11 cellular contexts compared by ENCODE assay signal in genomic region chr2:240818543-240819403, GRCh38. TPM values are rescaled to one million over a fixed set of nuclear protein-coding genes. Genes with fewer than 3 reads are reported as not detected.
DNase-seq lines count a peak whose midpoint lies in the region; ATAC-seq and TF ChIP-seq lines count a peak whose summit lies in the region.
"Had no signal": no experiment of that assay in that cellular context is flagged by ENCODE, and none has a peak within 500 bp of the region (broad histone marks: within the 10 kb centered on the region; RNA-seq: fewer than 3 reads in every experiment).

No MANE protein-coding gene starts in this region.

- ATAC-seq in activated naive CD8-positive, alpha-beta T cell treated with anti-CD3 and anti-CD28 coated beads, Interleukin-2, amount 10 ng/mL, durations not matched to agents 7 days and 5 days (ENCODE audit: low read depth) = no peak
- ATAC-seq in HG02938 (IDR thresholded peaks at IDR 0.05; ENCODE audit: unreplicated experiment) = no peak

- H3K4me3 Mint-ChIP-seq in activated CD4-positive, alpha-beta memory T cell treated with anti-CD3 and anti-CD28 coated beads for 36 hours = peak overlapping the region; percentile 38
- no peak overlapping the region for H3K4me3 Mint-ChIP-seq in activated CD4-positive, alpha-beta memory T cell treated with anti-CD3 and anti-CD28 coated beads, Interleukin-2, amount 10 ng/mL, durations not matched to agents 7 days and 5 days
- H3K4me3 Mint-ChIP-seq in activated naive CD8-positive, alpha-beta T cell treated with anti-CD3 and anti-CD28 coated beads, Interleukin-2, amount 10 ng/mL, durations not matched to agents 7 days and 5 days = peak overlapping the region; percentile 25

- H3K36me3 ChIP-seq in brain microvascular endothelial cell (replicated peaks) = no peaks in the 10 kb centered on the region

- H3K4me3 ChIP-seq in brain microvascular endothelial cell (ENCODE audit: low read depth, low read length) = no peak overlapping the region

- peak overlapping the region; percentile 80 for H3K27ac ChIP-seq in layer of hippocampus (ENCODE audit: low read depth, low read length)
- peak overlapping the region; percentile 92 for H3K27ac ChIP-seq in substantia nigra (ENCODE audit: low read depth, low read length, poor library complexity, severe bottlenecking)
- H3K27ac ChIP-seq in brain microvascular endothelial cell = no peak overlapping the region

- H3K4me1 Mint-ChIP-seq in activated CD4-positive, alpha-beta memory T cell treated with anti-CD3 and anti-CD28 coated beads for 36 hours (ENCODE audit: low read depth) = peaks cover 10% of the 10 kb centered on the region
- H3K4me1 Mint-ChIP-seq in activated CD4-positive, alpha-beta memory T cell treated with anti-CD3 and anti-CD28 coated beads, Interleukin-2, amount 10 ng/mL, durations not matched to agents 7 days and 5 days = peaks cover 8% of the 10 kb centered on the region
- H3K4me1 Mint-ChIP-seq in activated naive CD8-positive, alpha-beta T cell treated with anti-CD3 and anti-CD28 coated beads, Interleukin-2, amount 10 ng/mL, durations not matched to agents 7 days and 5 days = peaks cover 5% of the 10 kb centered on the region

- H3K27me3 Mint-ChIP-seq in activated CD4-positive, alpha-beta memory T cell treated with anti-CD3 and anti-CD28 coated beads for 36 hours = peaks cover 32% of the 10 kb centered on the region
- peaks cover 44% of the 10 kb centered on the region for H3K27me3 Mint-ChIP-seq in activated CD4-positive, alpha-beta memory T cell treated with anti-CD3 and anti-CD28 coated beads, Interleukin-2, amount 10 ng/mL, durations not matched to agents 7 days and 5 days
- H3K27me3 Mint-ChIP-seq in activated naive CD8-positive, alpha-beta T cell treated with anti-CD3 and anti-CD28 coated beads, Interleukin-2, amount 10 ng/mL, durations not matched to agents 7 days and 5 days = peaks cover 39% of the 10 kb centered on the region

- TF ChIP-seq CTCF in brain microvascular endothelial cell (IDR thresholded peaks at IDR 0.05; ENCODE audit: low read depth, low read length, missing control alignments) = no peak

- POLR2A ChIA-PET in activated CD4-positive, alpha-beta memory T cell treated with anti-CD3 and anti-CD28 coated beads for 36 hours (lab: Charles Lee) = no interaction called here
- POLR2A ChIA-PET in activated CD4-positive, alpha-beta memory T cell treated with anti-CD3 and anti-CD28 coated beads, Interleukin-2, amount 10 ng/mL, durations not matched to agents 7 days and 5 days (lab: Charles Lee) = no interaction called here
- POLR2A ChIA-PET in activated naive CD8-positive, alpha-beta T cell treated with anti-CD3 and anti-CD28 coated beads, Interleukin-2, amount 10 ng/mL, durations not matched to agents 7 days and 5 days (lab: Charles Lee) = no interaction called here

- H3K27me3 ChIP-seq in layer of hippocampus (ENCODE audit: control insufficient read depth, insufficient read depth, low read length) = peaks cover 2% of the 10 kb centered on the region
- H3K27me3 ChIP-seq in brain microvascular endothelial cell (replicated peaks) = peaks cover 51% of the 10 kb centered on the region

- CTCF ChIA-PET in activated CD4-positive, alpha-beta memory T cell treated with anti-CD3 and anti-CD28 coated beads for 36 hours (lab: Charles Lee) = no interaction called here
- CTCF ChIA-PET in activated CD4-positive, alpha-beta memory T cell treated with anti-CD3 and anti-CD28 coated beads, Interleukin-2, amount 10 ng/mL, durations not matched to agents 7 days and 5 days (lab: Charles Lee) = no interaction called here

- no peak for DNase-seq in activated CD4-positive, alpha-beta memory T cell treated with anti-CD3 and anti-CD28 coated beads for 36 hours
- no peak for DNase-seq in activated CD4-positive, alpha-beta memory T cell treated with anti-CD3 and anti-CD28 coated beads, Interleukin-2, amount 10 ng/mL, durations not matched to agents 7 days and 5 days
- DNase-seq in activated naive CD8-positive, alpha-beta T cell treated with anti-CD3 and anti-CD28 coated beads, Interleukin-2, amount 10 ng/mL, durations not matched to agents 7 days and 5 days = no peak
- DNase-seq in substantia nigra (lab: John Stamatoyannopoulos, UW) (peak in 39 of 49 donors; percentile 36 to 85 (median 56)), brain microvascular endothelial cell (no peak), NAMALWA (ENCODE audit: low spot score) (no peak)
- DNase-seq: CD4-positive, CD25-positive, alpha-beta regulatory T cell; cerebellar nuclear complex had no signal

- intact Hi-C loops in activated CD4-positive, alpha-beta memory T cell treated with anti-CD3 and anti-CD28 coated beads for 36 hours (cut with micrococcal nuclease) = no loop called here

- H3K36me3 Mint-ChIP-seq in activated CD4-positive, alpha-beta memory T cell treated with anti-CD3 and anti-CD28 coated beads for 36 hours = no peaks in the 10 kb centered on the region
- H3K36me3 Mint-ChIP-seq in activated CD4-positive, alpha-beta memory T cell treated with anti-CD3 and anti-CD28 coated beads, Interleukin-2, amount 10 ng/mL, durations not matched to agents 7 days and 5 days (ENCODE audit: low read depth) = no peaks in the 10 kb centered on the region
- no peaks in the 10 kb centered on the region for H3K36me3 Mint-ChIP-seq in activated naive CD8-positive, alpha-beta T cell treated with anti-CD3 and anti-CD28 coated beads, Interleukin-2, amount 10 ng/mL, durations not matched to agents 7 days and 5 days
- H3K36me3 Mint-ChIP-seq: CD4-positive, CD25-positive, alpha-beta regulatory T cell had no signal

- no peak overlapping the region for H3K27ac Mint-ChIP-seq in activated CD4-positive, alpha-beta memory T cell treated with anti-CD3 and anti-CD28 coated beads for 36 hours
- H3K27ac Mint-ChIP-seq in activated CD4-positive, alpha-beta memory T cell treated with anti-CD3 and anti-CD28 coated beads, Interleukin-2, amount 10 ng/mL, durations not matched to agents 7 days and 5 days = no peak overlapping the region
- no peak overlapping the region for H3K27ac Mint-ChIP-seq in activated naive CD8-positive, alpha-beta T cell treated with anti-CD3 and anti-CD28 coated beads, Interleukin-2, amount 10 ng/mL, durations not matched to agents 7 days and 5 days
- H3K27ac Mint-ChIP-seq: CD4-positive, CD25-positive, alpha-beta regulatory T cell had no signal

- peaks cover 6% of the 10 kb centered on the region for H3K9me3 Mint-ChIP-seq in activated CD4-positive, alpha-beta memory T cell treated with anti-CD3 and anti-CD28 coated beads for 36 hours
- H3K9me3 Mint-ChIP-seq in activated CD4-positive, alpha-beta memory T cell treated with anti-CD3 and anti-CD28 coated beads, Interleukin-2, amount 10 ng/mL, durations not matched to agents 7 days and 5 days = no peaks in the 10 kb centered on the region
- H3K9me3 Mint-ChIP-seq in activated naive CD8-positive, alpha-beta T cell treated with anti-CD3 and anti-CD28 coated beads, Interleukin-2, amount 10 ng/mL, durations not matched to agents 7 days and 5 days = peaks cover 5% of the 10 kb centered on the region

- in situ Hi-C loops in brain microvascular endothelial cell (cut with HindIII; ENCODE audit: low pct_ligation_motif_present, low sequenced_read_pairs) = no loop called here

RNA-seq across cellular contexts. Expression of gene KIF1A, which starts 1.2 kb away (rescaled TPM):
- 1 to 10 TPM; 3.3 to 3.8 TPM for total RNA-seq in activated CD4-positive, alpha-beta memory T cell treated with anti-CD3 and anti-CD28 coated beads for 36 hours
- total RNA-seq in activated CD4-positive, alpha-beta memory T cell treated with anti-CD3 and anti-CD28 coated beads, Interleukin-2, amount 10 ng/mL, durations not matched to agents 7 days and 5 days = under 1 TPM; 0.58 to 0.71 TPM
- 1 to 10 TPM; 2.0 to 2.3 TPM for total RNA-seq in activated naive CD8-positive, alpha-beta T cell treated with anti-CD3 and anti-CD28 coated beads, Interleukin-2, amount 10 ng/mL, durations not matched to agents 7 days and 5 days
- total RNA-seq: CD4-positive, CD25-positive, alpha-beta regulatory T cell had no signal

RNA-seq across cellular contexts. Expression of gene AGXT, which starts 49.9 kb away (rescaled TPM):
- total RNA-seq in activated CD4-positive, alpha-beta memory T cell treated with anti-CD3 and anti-CD28 coated beads for 36 hours = not detected
- total RNA-seq in activated CD4-positive, alpha-beta memory T cell treated with anti-CD3 and anti-CD28 coated beads, Interleukin-2, amount 10 ng/mL, durations not matched to agents 7 days and 5 days = not detected
- not detected for total RNA-seq in activated naive CD8-positive, alpha-beta T cell treated with anti-CD3 and anti-CD28 coated beads, Interleukin-2, amount 10 ng/mL, durations not matched to agents 7 days and 5 days
- total RNA-seq: CD4-positive, CD25-positive, alpha-beta regulatory T cell; renal cortical epithelial cell had no signal

Comparison
In these comparisons a context has a peak if more than half of its experiments do, and no peak if none do; other contexts are left out.
1. DNase-seq: peak in substantia nigra (39 of 49); none in activated CD4-positive, alpha-beta memory T cell treated with anti-CD3 and anti-CD28 coated beads for 36 hours (single experiment), activated CD4-positive, alpha-beta memory T cell treated with anti-CD3 and anti-CD28 coated beads, Interleukin-2, amount 10 ng/mL, durations not matched to agents 7 days and 5 days (single experiment), activated naive CD8-positive, alpha-beta T cell treated with anti-CD3 and anti-CD28 coated beads, Interleukin-2, amount 10 ng/mL, durations not matched to agents 7 days and 5 days (single experiment), brain microvascular endothelial cell (single experiment) and NAMALWA (single experiment).